ENCODE assay signal across 1 cellular context in the genomic region with DNA sequence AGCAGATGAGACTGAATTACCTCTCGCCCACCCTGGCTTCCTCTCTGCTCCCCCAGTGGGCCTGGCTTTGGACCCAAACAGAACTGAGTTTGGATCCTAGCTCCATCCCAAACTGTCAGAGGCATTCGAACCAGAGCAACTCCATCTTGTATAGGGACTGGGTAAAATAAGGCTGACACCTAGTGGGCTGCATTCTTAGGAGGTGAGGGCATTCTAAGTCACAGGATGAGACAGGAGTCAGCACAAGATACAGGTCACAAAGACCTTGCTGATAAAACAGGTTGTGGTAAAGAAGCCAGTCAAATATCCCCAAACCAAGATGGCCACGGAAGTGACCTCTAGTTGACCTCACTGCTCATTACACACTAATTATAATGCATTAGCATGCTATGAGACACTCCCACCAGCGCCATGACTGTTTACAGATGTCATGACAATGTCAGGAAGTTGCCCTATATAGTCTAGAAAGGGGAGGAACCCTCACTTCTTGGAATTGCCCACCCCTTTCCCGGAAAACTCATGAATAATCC.
TF ChIP-seq lines count a peak whose summit lies in the region.

No MANE protein-coding gene starts in this region.

TF ChIP-seq in K562, 482 proteins besides CTCF, POLR2A, EP300 and RAD21 (continued from another document and continues in another):
- TF ChIP-seq RUNX1 (IDR thresholded peaks at IDR 0.05; ENCODE audit: low read depth) (no peak), TAF1 (IDR thresholded peaks at IDR 0.05; ENCODE audit: control insufficient read depth, extremely low read depth, insufficient read depth, low read length, severe bottlenecking) (no peak), RBM15 (IDR thresholded peaks at IDR 0.05; ENCODE audit: insufficient read depth, low read length) (no peak), KDM1A (IDR thresholded peaks at IDR 0.05) (0 out of 4 replicates have a peak, but pooled peaks of 1 of the 2 experiments have one; percentile 7), HDAC3 (IDR thresholded peaks at IDR 0.05; ENCODE audit: borderline replicate concordance, partially characterized antibody) (no peak), GTF2E2 (tag; IDR thresholded peaks at IDR 0.05) (peak; percentile 98), CBX2 (IDR thresholded peaks at IDR 0.05; ENCODE audit: insufficient read depth, low read length, poor library complexity, severe bottlenecking) (no peak), ZNF764 (CRISPR knock-in tag; IDR thresholded peaks at IDR 0.05; ENCODE audit: low read depth) (peak; percentile 92), POLR2H (tag; IDR thresholded peaks at IDR 0.05; ENCODE audit: low read depth) (peak; percentile 94), MCM5 (IDR thresholded peaks at IDR 0.05; ENCODE audit: low read depth) (no peak), L3MBTL2 (IDR thresholded peaks at IDR 0.05) (no peak), NONO (IDR thresholded peaks at IDR 0.05; ENCODE audit: low read depth in 2 of 2, low read length in 1 of 2) (no peak), ZNF589 (CRISPR knock-in tag; IDR thresholded peaks at IDR 0.05; ENCODE audit: low read depth) (peak; percentile 100), HNRNPL (IDR thresholded peaks at IDR 0.05; ENCODE audit: low read depth, low read length) (no peak), CTBP1 (IDR thresholded peaks at IDR 0.05; ENCODE audit: borderline replicate concordance) (peak; percentile 86), MEIS2 (IDR thresholded peaks at IDR 0.05; ENCODE audit: partially characterized antibody) (peak; percentile 64), SMAD1 (IDR thresholded peaks at IDR 0.05; ENCODE audit: low read depth, low read length, partially characterized antibody) (no peak), JUN (IDR thresholded peaks at IDR 0.05; ENCODE audit: borderline replicate concordance, low read depth, low read length) (no peak), JUN (CRISPR knock-in tag; IDR thresholded peaks at IDR 0.05; ENCODE audit: borderline replicate concordance) (no peak), POLR3A (IDR thresholded peaks at IDR 0.05; ENCODE audit: borderline replicate concordance, extremely low read depth, insufficient read depth, insufficient read length) (no peak), HCFC1 (IDR thresholded peaks at IDR 0.05; ENCODE audit: low read depth, low read length) (peak; percentile 49; the same call in 1 of the 2 replicates), RBFOX2 (IDR thresholded peaks at IDR 0.05; ENCODE audit: low read depth, low read length) (no peak), ZNF695 (CRISPR knock-in tag; IDR thresholded peaks at IDR 0.05) (peak; percentile 93), RBM39 (optimal IDR thresholded peaks at IDR 0.05; ENCODE audit: low read depth, low read length) (no peak), MECOM (CRISPR knock-in tag; IDR thresholded peaks at IDR 0.05) (peak; percentile 100), TCFL5 (CRISPR knock-in tag; conservative IDR thresholded peaks at IDR 0.05) (peak; percentile 99), ASH1L (IDR thresholded peaks at IDR 0.05; ENCODE audit: borderline replicate concordance, low read depth, partially characterized antibody) (no peak), FOXA3 (CRISPR knock-in tag; conservative IDR thresholded peaks at IDR 0.05 in 1 of 2, IDR thresholded peaks at IDR 0.05 in 1 of 2) (peak in 1 of 2 experiments; percentile 90; a peak in 2 of 4 replicates), ZNF324 (CRISPR knock-in tag; IDR thresholded peaks at IDR 0.05) (peak; percentile 95)
- TF ChIP-seq, protein P1, sequence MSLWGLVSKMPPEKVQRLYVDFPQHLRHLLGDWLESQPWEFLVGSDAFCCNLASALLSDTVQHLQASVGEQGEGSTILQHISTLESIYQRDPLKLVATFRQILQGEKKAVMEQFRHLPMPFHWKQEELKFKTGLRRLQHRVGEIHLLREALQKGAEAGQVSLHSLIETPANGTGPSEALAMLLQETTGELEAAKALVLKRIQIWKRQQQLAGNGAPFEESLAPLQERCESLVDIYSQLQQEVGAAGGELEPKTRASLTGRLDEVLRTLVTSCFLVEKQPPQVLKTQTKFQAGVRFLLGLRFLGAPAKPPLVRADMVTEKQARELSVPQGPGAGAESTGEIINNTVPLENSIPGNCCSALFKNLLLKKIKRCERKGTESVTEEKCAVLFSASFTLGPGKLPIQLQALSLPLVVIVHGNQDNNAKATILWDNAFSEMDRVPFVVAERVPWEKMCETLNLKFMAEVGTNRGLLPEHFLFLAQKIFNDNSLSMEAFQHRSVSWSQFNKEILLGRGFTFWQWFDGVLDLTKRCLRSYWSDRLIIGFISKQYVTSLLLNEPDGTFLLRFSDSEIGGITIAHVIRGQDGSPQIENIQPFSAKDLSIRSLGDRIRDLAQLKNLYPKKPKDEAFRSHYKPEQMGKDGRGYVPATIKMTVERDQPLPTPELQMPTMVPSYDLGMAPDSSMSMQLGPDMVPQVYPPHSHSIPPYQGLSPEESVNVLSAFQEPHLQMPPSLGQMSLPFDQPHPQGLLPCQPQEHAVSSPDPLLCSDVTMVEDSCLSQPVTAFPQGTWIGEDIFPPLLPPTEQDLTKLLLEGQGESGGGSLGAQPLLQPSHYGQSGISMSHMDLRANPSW (CRISPR knock-in tag; IDR thresholded peaks at IDR 0.05), result no peak
- TF ChIP-seq, protein P2, sequence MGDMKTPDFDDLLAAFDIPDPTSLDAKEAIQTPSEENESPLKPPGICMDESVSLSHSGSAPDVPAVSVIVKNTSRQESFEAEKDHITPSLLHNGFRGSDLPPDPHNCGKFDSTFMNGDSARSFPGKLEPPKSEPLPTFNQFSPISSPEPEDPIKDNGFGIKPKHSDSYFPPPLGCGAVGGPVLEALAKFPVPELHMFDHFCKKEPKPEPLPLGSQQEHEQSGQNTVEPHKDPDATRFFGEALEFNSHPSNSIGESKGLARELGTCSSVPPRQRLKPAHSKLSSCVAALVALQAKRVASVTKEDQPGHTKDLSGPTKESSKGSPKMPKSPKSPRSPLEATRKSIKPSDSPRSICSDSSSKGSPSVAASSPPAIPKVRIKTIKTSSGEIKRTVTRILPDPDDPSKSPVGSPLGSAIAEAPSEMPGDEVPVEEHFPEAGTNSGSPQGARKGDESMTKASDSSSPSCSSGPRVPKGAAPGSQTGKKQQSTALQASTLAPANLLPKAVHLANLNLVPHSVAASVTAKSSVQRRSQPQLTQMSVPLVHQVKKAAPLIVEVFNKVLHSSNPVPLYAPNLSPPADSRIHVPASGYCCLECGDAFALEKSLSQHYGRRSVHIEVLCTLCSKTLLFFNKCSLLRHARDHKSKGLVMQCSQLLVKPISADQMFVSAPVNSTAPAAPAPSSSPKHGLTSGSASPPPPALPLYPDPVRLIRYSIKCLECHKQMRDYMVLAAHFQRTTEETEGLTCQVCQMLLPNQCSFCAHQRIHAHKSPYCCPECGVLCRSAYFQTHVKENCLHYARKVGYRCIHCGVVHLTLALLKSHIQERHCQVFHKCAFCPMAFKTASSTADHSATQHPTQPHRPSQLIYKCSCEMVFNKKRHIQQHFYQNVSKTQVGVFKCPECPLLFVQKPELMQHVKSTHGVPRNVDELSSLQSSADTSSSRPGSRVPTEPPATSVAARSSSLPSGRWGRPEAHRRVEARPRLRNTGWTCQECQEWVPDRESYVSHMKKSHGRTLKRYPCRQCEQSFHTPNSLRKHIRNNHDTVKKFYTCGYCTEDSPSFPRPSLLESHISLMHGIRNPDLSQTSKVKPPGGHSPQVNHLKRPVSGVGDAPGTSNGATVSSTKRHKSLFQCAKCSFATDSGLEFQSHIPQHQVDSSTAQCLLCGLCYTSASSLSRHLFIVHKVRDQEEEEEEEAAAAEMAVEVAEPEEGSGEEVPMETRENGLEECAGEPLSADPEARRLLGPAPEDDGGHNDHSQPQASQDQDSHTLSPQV (IDR thresholded peaks at IDR 0.05), result peak; percentile 100
- TF ChIP-seq, protein P3, sequence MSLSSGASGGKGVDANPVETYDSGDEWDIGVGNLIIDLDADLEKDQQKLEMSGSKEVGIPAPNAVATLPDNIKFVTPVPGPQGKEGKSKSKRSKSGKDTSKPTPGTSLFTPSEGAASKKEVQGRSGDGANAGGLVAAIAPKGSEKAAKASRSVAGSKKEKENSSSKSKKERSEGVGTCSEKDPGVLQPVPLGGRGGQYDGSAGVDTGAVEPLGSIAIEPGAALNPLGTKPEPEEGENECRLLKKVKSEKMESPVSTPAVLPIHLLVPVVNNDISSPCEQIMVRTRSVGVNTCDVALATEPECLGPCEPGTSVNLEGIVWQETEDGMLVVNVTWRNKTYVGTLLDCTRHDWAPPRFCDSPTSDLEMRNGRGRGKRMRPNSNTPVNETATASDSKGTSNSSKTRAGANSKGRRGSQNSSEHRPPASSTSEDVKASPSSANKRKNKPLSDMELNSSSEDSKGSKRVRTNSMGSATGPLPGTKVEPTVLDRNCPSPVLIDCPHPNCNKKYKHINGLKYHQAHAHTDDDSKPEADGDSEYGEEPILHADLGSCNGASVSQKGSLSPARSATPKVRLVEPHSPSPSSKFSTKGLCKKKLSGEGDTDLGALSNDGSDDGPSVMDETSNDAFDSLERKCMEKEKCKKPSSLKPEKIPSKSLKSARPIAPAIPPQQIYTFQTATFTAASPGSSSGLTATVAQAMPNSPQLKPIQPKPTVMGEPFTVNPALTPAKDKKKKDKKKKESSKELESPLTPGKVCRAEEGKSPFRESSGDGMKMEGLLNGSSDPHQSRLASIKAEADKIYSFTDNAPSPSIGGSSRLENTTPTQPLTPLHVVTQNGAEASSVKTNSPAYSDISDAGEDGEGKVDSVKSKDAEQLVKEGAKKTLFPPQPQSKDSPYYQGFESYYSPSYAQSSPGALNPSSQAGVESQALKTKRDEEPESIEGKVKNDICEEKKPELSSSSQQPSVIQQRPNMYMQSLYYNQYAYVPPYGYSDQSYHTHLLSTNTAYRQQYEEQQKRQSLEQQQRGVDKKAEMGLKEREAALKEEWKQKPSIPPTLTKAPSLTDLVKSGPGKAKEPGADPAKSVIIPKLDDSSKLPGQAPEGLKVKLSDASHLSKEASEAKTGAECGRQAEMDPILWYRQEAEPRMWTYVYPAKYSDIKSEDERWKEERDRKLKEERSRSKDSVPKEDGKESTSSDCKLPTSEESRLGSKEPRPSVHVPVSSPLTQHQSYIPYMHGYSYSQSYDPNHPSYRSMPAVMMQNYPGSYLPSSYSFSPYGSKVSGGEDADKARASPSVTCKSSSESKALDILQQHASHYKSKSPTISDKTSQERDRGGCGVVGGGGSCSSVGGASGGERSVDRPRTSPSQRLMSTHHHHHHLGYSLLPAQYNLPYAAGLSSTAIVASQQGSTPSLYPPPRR (CRISPR knock-in tag; IDR thresholded peaks at IDR 0.05; ENCODE audit: borderline replicate concordance), result no peak
- TF ChIP-seq, protein P4, sequence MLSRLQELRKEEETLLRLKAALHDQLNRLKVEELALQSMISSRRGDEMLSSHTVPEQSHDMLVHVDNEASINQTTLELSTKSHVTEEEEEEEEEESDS (CRISPR knock-in tag; IDR thresholded peaks at IDR 0.05), result peak; percentile 83
- TF ChIP-seq, protein P5, sequence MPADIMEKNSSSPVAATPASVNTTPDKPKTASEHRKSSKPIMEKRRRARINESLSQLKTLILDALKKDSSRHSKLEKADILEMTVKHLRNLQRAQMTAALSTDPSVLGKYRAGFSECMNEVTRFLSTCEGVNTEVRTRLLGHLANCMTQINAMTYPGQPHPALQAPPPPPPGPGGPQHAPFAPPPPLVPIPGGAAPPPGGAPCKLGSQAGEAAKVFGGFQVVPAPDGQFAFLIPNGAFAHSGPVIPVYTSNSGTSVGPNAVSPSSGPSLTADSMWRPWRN (IDR thresholded peaks at IDR 0.05; ENCODE audit: low read depth), result no peak
- TF ChIP-seq, protein P6, sequence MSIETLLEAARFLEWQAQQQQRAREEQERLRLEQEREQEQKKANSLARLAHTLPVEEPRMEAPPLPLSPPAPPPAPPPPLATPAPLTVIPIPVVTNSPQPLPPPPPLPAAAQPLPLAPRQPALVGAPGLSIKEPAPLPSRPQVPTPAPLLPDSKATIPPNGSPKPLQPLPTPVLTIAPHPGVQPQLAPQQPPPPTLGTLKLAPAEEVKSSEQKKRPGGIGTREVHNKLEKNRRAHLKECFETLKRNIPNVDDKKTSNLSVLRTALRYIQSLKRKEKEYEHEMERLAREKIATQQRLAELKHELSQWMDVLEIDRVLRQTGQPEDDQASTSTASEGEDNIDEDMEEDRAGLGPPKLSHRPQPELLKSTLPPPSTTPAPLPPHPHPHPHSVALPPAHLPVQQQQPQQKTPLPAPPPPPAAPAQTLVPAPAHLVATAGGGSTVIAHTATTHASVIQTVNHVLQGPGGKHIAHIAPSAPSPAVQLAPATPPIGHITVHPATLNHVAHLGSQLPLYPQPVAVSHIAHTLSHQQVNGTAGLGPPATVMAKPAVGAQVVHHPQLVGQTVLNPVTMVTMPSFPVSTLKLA (conservative IDR thresholded peaks at IDR 0.05), result no peak
- TF ChIP-seq, protein P7, sequence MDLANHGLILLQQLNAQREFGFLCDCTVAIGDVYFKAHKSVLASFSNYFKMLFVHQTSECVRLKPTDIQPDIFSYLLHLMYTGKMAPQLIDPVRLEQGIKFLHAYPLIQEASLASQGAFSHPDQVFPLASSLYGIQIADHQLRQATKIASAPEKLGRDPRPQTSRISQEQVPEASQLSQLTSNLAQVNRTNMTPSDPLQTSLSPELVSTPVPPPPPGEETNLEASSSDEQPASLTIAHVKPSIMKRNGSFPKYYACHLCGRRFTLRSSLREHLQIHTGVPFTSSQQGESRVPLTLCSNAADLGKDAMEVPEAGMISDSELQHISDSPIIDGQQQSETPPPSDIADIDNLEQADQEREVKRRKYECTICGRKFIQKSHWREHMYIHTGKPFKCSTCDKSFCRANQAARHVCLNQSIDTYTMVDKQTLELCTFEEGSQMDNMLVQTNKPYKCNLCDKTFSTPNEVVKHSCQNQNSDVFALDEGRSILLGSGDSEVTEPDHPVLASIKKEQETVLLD (IDR thresholded peaks at IDR 0.05), result no peak
- TF ChIP-seq, protein P8, sequence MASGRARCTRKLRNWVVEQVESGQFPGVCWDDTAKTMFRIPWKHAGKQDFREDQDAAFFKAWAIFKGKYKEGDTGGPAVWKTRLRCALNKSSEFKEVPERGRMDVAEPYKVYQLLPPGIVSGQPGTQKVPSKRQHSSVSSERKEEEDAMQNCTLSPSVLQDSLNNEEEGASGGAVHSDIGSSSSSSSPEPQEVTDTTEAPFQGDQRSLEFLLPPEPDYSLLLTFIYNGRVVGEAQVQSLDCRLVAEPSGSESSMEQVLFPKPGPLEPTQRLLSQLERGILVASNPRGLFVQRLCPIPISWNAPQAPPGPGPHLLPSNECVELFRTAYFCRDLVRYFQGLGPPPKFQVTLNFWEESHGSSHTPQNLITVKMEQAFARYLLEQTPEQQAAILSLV (tag; IDR thresholded peaks at IDR 0.05), result peak; percentile 100
- TF ChIP-seq, protein P9, sequence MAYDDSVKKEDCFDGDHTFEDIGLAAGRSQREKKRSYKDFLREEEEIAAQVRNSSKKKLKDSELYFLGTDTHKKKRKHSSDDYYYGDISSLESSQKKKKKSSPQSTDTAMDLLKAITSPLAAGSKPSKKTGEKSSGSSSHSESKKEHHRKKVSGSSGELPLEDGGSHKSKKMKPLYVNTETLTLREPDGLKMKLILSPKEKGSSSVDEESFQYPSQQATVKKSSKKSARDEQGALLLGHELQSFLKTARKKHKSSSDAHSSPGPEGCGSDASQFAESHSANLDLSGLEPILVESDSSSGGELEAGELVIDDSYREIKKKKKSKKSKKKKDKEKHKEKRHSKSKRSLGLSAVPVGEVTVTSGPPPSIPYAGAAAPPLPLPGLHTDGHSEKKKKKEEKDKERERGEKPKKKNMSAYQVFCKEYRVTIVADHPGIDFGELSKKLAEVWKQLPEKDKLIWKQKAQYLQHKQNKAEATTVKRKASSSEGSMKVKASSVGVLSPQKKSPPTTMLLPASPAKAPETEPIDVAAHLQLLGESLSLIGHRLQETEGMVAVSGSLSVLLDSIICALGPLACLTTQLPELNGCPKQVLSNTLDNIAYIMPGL (CRISPR knock-in tag; IDR thresholded peaks at IDR 0.05), result no peak
